Comparison of ENCODE assay signal across 8 cellular contexts in the genomic region with DNA sequence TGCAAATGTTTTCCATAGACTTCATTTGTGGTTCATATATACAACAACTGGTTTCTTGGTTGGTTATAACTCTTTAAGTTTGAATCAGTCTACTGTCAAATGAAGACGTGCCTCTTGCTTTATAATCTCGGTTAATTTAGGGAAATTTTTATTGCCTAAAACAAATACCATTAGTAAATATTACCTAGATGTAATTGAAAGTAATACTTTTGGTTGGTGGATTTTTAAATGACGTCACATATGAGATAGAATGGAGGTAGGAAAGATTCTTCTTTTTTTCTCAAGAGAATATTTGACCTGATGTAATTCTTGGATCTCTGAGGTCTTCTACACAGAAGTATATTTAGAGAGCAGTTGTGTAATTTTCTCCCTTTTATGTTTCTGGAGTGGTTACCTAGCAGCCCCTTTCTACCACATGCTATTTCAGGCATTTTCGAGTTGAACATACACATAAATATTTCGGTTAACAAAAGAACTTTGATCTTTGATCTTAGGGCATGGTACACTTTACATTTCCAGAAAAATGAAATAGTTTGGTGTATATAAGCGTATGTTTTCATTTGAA. TPM values are rescaled to one million over a fixed set of nuclear protein-coding genes. Genes with fewer than 3 reads are reported as not detected.
DNase-seq lines count a peak whose midpoint lies in the region; ATAC-seq and TF ChIP-seq lines count a peak whose summit lies in the region.

No MANE protein-coding gene starts in this region.

- H3K27me3 ChIP-seq in OCI-LY3 (ENCODE audit: low read depth, low read length) (no peaks in the 10 kb centered on the region), colonic mucosa (no peaks in the 10 kb centered on the region)

- peak; percentile 46 for ATAC-seq in HG02852 (IDR thresholded peaks at IDR 0.05; ENCODE audit: unreplicated experiment)

- H3K9me3 ChIP-seq in OCI-LY3 (ENCODE audit: insufficient read depth, low read length), result no peaks in the 10 kb centered on the region
- H3K9me3 ChIP-seq in colonic mucosa, result no peaks in the 10 kb centered on the region

- peak overlapping the region; percentile 95 for H3K27ac ChIP-seq in OCI-LY3 (ENCODE audit: low read length)
- peak overlapping the region; percentile 90 for H3K27ac ChIP-seq in colonic mucosa

- TF ChIP-seq CTCF in GM12865 (IDR thresholded peaks at IDR 0.05; ENCODE audit: insufficient read depth, low read depth, low read length, missing control alignments) (no peak), OCI-LY3 (IDR thresholded peaks at IDR 0.05; ENCODE audit: low read depth, low read length) (no peak), colonic mucosa (IDR thresholded peaks at IDR 0.05) (no peak)

- H3K4me2 ChIP-seq in OCI-LY3 (ENCODE audit: low read length), result peak overlapping the region; percentile 65

- H3K36me3 ChIP-seq in OCI-LY3 (replicated peaks; ENCODE audit: low read depth, low read length) (peaks cover 32% of the 10 kb centered on the region), colonic mucosa (no peaks in the 10 kb centered on the region)

- 0 out of 2 replicates have a peak overlapping the region, but pooled peaks have one; percentile 7 for H2AFZ ChIP-seq in OCI-LY3 (ENCODE audit: low read depth, low read length)

- H3K4me1 ChIP-seq in OCI-LY3 (ENCODE audit: low read length) (peaks cover 34% of the 10 kb centered on the region), colonic mucosa (no peaks in the 10 kb centered on the region)

- DNase-seq in A172 (ENCODE audit: low spot score) (peak; percentile 6), GM12865 (ENCODE audit: low read depth) (peak; percentile 86), colonic mucosa (no peak), myocyte (ENCODE audit: low read depth) (peak; percentile 40), NCI-H187 treated with DMSO at 0.1 percent for 48 hours (lab: John Stamatoyannopoulos, UW) (no peak), amniotic stem cell (lab: John Stamatoyannopoulos, UW) (no peak)

- H3K4me3 ChIP-seq in GM12865 (ENCODE audit: low read depth, low read length) (peak overlapping the region; percentile 91), OCI-LY3 (ENCODE audit: low read length) (peak overlapping the region; percentile 77), colonic mucosa (peak overlapping the region; percentile 44)

- H4K20me1 ChIP-seq in OCI-LY3 (ENCODE audit: insufficient read depth, low read length), result no peaks in the 10 kb centered on the region

- H3K9ac ChIP-seq in OCI-LY3 (ENCODE audit: low read length) (peak overlapping the region; percentile 81), colonic mucosa (ENCODE audit: low read depth in 2 of 2, low read length in 2 of 2) (peak overlapping the region in 1 of 2 donors; percentile 73)

- intact Hi-C loops in colonic mucosa (cut with DNase I), result loop anchor here (5.0 kb wide), 1 partner anchor 110 kb away; no protein-coding TSS in a partner anchor

- H3K79me2 ChIP-seq in OCI-LY3 (ENCODE audit: low read length), result peaks cover 61% of the 10 kb centered on the region

RNA-seq across cellular contexts. Expression of gene ATF7IP, which starts 1.7 kb away (rescaled TPM):
- total RNA-seq in A172 (2014; rRNA removed; shearing (Covaris generic)), result 26.4 and 30.0 TPM in 2 replicates
- total RNA-seq in colonic mucosa (10 to 100 TPM; 36.2 to 44.9 TPM), myocyte (45.9 and 47.7 TPM in 2 replicates)
- polyA plus RNA-seq in myocyte (2012), result 14.5 TPM

Comparison
In these comparisons a context has a peak if more than half of its experiments do, and no peak if none do; other contexts are left out.
1. DNase-seq: peak in A172 (single experiment), GM12865 (single experiment) and myocyte (single experiment); none in colonic mucosa (single experiment), NCI-H187 treated with DMSO at 0.1 percent for 48 hours (single experiment) and amniotic stem cell (single experiment).
2. Peak in every context shown above with its lines, with median percentiles within 50 percentile points of each other: H3K4me3 ChIP-seq.